Comparison of ENCODE assay signal across 1 cellular context in genomic region chr1:28288487-28288886, GRCh38.
TF ChIP-seq lines count a peak whose summit lies in the region.

No MANE protein-coding gene starts in this region.

TF ChIP-seq in GM23338, 12 proteins besides CTCF, POLR2A, EP300 and RAD21 (continued from another document):
- TF ChIP-seq, protein P1, sequence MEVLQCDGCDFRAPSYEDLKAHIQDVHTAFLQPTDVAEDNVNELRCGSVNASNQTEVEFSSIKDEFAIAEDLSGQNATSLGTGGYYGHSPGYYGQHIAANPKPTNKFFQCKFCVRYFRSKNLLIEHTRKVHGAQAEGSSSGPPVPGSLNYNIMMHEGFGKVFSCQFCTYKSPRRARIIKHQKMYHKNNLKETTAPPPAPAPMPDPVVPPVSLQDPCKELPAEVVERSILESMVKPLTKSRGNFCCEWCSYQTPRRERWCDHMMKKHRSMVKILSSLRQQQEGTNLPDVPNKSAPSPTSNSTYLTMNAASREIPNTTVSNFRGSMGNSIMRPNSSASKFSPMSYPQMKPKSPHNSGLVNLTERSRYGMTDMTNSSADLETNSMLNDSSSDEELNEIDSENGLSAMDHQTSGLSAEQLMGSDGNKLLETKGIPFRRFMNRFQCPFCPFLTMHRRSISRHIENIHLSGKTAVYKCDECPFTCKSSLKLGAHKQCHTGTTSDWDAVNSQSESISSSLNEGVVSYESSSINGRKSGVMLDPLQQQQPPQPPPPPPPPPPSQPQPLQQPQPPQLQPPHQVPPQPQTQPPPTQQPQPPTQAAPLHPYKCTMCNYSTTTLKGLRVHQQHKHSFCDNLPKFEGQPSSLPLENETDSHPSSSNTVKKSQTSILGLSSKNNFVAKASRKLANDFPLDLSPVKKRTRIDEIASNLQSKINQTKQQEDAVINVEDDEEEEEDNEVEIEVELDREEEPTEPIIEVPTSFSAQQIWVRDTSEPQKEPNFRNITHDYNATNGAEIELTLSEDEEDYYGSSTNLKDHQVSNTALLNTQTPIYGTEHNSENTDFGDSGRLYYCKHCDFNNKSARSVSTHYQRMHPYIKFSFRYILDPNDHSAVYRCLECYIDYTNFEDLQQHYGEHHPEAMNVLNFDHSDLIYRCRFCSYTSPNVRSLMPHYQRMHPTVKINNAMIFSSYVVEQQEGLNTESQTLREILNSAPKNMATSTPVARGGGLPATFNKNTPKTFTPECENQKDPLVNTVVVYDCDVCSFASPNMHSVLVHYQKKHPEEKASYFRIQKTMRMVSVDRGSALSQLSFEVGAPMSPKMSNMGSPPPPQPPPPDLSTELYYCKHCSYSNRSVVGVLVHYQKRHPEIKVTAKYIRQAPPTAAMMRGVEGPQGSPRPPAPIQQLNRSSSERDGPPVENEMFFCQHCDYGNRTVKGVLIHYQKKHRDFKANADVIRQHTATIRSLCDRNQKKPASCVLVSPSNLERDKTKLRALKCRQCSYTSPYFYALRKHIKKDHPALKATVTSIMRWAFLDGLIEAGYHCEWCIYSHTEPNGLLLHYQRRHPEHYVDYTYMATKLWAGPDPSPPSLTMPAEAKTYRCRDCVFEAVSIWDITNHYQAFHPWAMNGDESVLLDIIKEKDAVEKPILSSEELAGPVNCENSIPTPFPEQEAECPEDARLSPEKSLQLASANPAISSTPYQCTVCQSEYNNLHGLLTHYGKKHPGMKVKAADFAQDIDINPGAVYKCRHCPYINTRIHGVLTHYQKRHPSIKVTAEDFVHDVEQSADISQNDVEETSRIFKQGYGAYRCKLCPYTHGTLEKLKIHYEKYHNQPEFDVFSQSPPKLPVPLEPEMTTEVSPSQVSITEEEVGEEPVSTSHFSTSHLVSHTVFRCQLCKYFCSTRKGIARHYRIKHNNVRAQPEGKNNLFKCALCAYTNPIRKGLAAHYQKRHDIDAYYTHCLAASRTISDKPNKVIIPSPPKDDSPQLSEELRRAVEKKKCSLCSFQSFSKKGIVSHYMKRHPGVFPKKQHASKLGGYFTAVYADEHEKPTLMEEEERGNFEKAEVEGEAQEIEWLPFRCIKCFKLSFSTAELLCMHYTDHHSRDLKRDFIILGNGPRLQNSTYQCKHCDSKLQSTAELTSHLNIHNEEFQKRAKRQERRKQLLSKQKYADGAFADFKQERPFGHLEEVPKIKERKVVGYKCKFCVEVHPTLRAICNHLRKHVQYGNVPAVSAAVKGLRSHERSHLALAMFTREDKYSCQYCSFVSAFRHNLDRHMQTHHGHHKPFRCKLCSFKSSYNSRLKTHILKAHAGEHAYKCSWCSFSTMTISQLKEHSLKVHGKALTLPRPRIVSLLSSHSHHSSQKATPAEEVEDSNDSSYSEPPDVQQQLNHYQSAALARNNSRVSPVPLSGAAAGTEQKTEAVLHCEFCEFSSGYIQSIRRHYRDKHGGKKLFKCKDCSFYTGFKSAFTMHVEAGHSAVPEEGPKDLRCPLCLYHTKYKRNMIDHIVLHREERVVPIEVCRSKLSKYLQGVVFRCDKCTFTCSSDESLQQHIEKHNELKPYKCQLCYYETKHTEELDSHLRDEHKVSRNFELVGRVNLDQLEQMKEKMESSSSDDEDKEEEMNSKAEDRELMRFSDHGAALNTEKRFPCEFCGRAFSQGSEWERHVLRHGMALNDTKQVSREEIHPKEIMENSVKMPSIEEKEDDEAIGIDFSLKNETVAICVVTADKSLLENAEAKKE (CRISPR knock-in tag; IDR thresholded peaks at IDR 0.05) = no peak
- TF ChIP-seq ZNF331 (CRISPR knock-in tag; IDR thresholded peaks at IDR 0.05; ENCODE audit: low read depth) (no peak), STAT1 (IDR thresholded peaks at IDR 0.05; ENCODE audit: unreplicated experiment) (no peak), ZNF114 (CRISPR knock-in tag; IDR thresholded peaks at IDR 0.05) (no peak), EZH2phosphoT487 (IDR thresholded peaks at IDR 0.05; ENCODE audit: unreplicated experiment) (no peak), EZH2 (IDR thresholded peaks at IDR 0.05; ENCODE audit: low read depth, unreplicated experiment) (no peak), POLR2AphosphoS5 (IDR thresholded peaks at IDR 0.05; ENCODE audit: low read depth) (no peak), JUNB (IDR thresholded peaks at IDR 0.05; ENCODE audit: unreplicated experiment) (no peak), REST (IDR thresholded peaks at IDR 0.05; ENCODE audit: unreplicated experiment) (no peak), NANOG (IDR thresholded peaks at IDR 0.05; ENCODE audit: borderline replicate concordance) (no peak)
- TF ChIP-seq, protein P2, sequence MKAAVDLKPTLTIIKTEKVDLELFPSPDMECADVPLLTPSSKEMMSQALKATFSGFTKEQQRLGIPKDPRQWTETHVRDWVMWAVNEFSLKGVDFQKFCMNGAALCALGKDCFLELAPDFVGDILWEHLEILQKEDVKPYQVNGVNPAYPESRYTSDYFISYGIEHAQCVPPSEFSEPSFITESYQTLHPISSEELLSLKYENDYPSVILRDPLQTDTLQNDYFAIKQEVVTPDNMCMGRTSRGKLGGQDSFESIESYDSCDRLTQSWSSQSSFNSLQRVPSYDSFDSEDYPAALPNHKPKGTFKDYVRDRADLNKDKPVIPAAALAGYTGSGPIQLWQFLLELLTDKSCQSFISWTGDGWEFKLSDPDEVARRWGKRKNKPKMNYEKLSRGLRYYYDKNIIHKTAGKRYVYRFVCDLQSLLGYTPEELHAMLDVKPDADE (IDR thresholded peaks at IDR 0.05) = no peak
